1 cellular context compared by ENCODE assay signal in the genomic region with DNA sequence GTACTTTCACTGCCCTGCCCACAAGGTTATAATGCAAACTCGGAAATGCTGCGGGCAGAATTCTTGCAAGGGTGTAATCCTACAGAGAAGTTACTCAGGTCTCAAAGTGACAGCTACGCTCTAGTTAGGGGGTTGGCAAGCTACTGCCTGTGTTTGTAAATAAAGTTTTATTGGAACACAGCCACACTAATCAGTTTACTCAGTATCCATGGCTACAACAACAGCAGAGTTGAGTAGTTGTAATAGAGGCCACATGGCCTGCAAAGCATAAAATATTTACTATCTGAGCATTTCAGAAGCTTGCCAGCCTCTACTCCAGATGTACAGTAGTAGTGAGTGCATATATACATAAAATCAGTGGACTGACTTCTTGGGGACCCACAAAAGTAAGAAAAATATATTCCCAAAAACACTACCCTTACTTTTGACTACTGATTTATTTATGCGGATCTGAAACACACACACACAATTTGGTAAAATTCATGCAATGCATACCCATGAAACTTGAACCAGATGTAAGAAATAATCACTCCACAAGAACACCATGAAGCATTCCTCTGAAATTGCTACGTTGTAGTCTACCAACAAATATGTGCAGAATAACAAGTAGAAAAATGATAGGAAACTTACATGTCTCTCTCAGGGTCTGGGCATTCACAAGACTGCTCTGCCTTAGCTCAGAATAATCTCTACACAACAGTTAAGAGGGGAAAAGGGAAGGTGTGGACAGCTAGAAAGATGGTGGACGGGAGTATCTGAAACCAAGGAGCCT.
TF ChIP-seq lines count a peak whose summit lies in the region.

No MANE protein-coding gene starts in this region.

TF ChIP-seq in HEK293T, 16 proteins besides CTCF, POLR2A, EP300 and RAD21 (continued from another document):
- no peak for TF ChIP-seq LEF1 (IDR thresholded peaks at IDR 0.05; ENCODE audit: borderline replicate concordance)
- no peak for TF ChIP-seq ARNT (IDR thresholded peaks at IDR 0.05)
- no peak for TF ChIP-seq CTBP1 (IDR thresholded peaks at IDR 0.05; ENCODE audit: borderline replicate concordance)
- no peak for TF ChIP-seq ZNF384 (IDR thresholded peaks at IDR 0.05)
